In the genomic region with DNA sequence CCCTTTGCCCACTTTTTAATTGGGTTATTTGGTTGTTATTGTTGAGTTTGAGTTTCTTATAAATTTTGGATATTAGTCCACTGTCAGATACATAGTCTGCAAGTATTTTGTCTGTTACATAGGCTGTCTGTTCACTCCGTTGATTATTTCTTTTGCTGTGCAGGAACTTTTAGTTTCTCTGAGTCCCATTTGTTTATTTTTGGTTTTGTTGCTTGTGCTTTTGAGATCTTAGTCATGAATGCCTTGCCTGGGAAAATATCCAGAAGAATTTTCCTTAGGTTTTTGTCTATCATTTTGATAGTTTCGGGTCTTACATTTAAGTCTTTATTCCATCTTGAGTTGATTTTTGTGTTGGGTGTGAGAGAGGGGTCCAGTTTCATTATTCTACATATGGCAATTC, we compare ENCODE assay signal across 25 cellular contexts.
"Had no signal": no experiment of that assay in that cellular context is flagged by ENCODE, and none has a peak within 500 bp of the region (broad histone marks: within the 10 kb centered on the region; RNA-seq: fewer than 3 reads in every experiment).

No MANE protein-coding gene starts in this region.

- H3K27me3 Mint-ChIP-seq: memory B cell; natural killer cell treated with Interleukin-12 subunit alpha and Interleukin-12 subunit beta and Interleukin-15 and Interleukin-18, amount 100 ng/mL, for 72 hours had no signal

- H3K4me2 ChIP-seq: neural progenitor cell had no signal

- H3K4me1 ChIP-seq: foreskin keratinocyte, left ventricle myocardium inferior, lower lobe of right lung, neural progenitor cell, right atrium auricular region, upper lobe of left lung, uterus had no signal

- DNase-seq: dermis blood vessel endothelial cell; endodermal cell; erythroblast; foreskin keratinocyte; kidney; left cardiac atrium; left ventricle myocardium inferior; lower lobe of right lung; midbrain; nucleus accumbens; ovary; small intestine; stimulated activated CD4-positive, alpha-beta T cell treated with anti-CD3 and anti-CD28 coated beads, Interleukin-4, amount 100 ng/mL, for 1 hour; stimulated activated CD8-positive, alpha-beta memory T cell treated with anti-CD3 and anti-CD28 coated beads, Interleukin-4, amount 100 ng/mL, for 48 hours; stimulated activated naive CD8-positive, alpha-beta T cell treated with anti-CD3 and anti-CD28 coated beads, Interleukin-15, Interleukin-2, amounts not matched to agents 100 U/mL and 50 U/mL, for 24 hours; tibial artery; upper lobe of left lung; uterus had no signal

- H2AFZ ChIP-seq: neural progenitor cell had no signal

- H3K4me3 Mint-ChIP-seq: endodermal cell; memory B cell; natural killer cell treated with Interleukin-12 subunit alpha and Interleukin-12 subunit beta and Interleukin-15 and Interleukin-18, amount 100 ng/mL, for 72 hours; neural progenitor cell; stimulated activated effector memory CD8-positive, alpha-beta T cell treated with anti-CD3 and anti-CD28 coated beads, Interleukin-12 subunit alpha, Interleukin-12 subunit beta, amount 100 ng/mL, for 72 hours had no signal

- H3K27ac ChIP-seq: foreskin keratinocyte, left ventricle myocardium inferior, lower lobe of right lung, neural progenitor cell, ovary, right atrium auricular region, tibial artery, upper lobe of left lung, uterus had no signal

- H3K4me3 ChIP-seq: left ventricle myocardium inferior, lower lobe of right lung, neural progenitor cell, ovary, right atrium auricular region, tibial artery, upper lobe of left lung, uterus had no signal

- H3K36me3 Mint-ChIP-seq: memory B cell; neural progenitor cell; stimulated activated effector memory CD8-positive, alpha-beta T cell treated with anti-CD3 and anti-CD28 coated beads, Interleukin-12 subunit alpha, Interleukin-12 subunit beta, amount 100 ng/mL, for 72 hours had no signal

- H3K9ac ChIP-seq: neural progenitor cell had no signal

- H3K27ac Mint-ChIP-seq: endodermal cell; memory B cell; natural killer cell treated with Interleukin-12 subunit alpha and Interleukin-12 subunit beta and Interleukin-15 and Interleukin-18, amount 100 ng/mL, for 72 hours; neural progenitor cell; stimulated activated effector memory CD8-positive, alpha-beta T cell treated with anti-CD3 and anti-CD28 coated beads, Interleukin-12 subunit alpha, Interleukin-12 subunit beta, amount 100 ng/mL, for 72 hours had no signal

- H3K4me1 Mint-ChIP-seq: memory B cell; neural progenitor cell; stimulated activated effector memory CD8-positive, alpha-beta T cell treated with anti-CD3 and anti-CD28 coated beads, Interleukin-12 subunit alpha, Interleukin-12 subunit beta, amount 100 ng/mL, for 72 hours had no signal

- H3K9me3 ChIP-seq: left ventricle myocardium inferior, lower lobe of right lung, ovary, right atrium auricular region, tibial artery, upper lobe of left lung, uterus had no signal

- H3K9me3 Mint-ChIP-seq: endodermal cell, neural progenitor cell had no signal

- FAIRE-seq: colon, endothelial cell of umbilical vein, kidney, small intestine had no signal

- H3K27me3 ChIP-seq: foreskin keratinocyte, neural progenitor cell, ovary, right atrium auricular region, tibial artery, upper lobe of left lung, uterus had no signal

- H3K36me3 ChIP-seq: left ventricle myocardium inferior, lower lobe of right lung, neural progenitor cell, ovary, right atrium auricular region, tibial artery, upper lobe of left lung, uterus had no signal

- ATAC-seq: foreskin keratinocyte; left cardiac atrium; lower lobe of right lung; natural killer cell treated with Interleukin-12 subunit alpha and Interleukin-12 subunit beta and Interleukin-15 and Interleukin-18, amount 100 ng/mL, for 72 hours; stimulated activated effector memory CD8-positive, alpha-beta T cell treated with anti-CD3 and anti-CD28 coated beads, Interleukin-12 subunit alpha, Interleukin-12 subunit beta, amount 100 ng/mL, for 72 hours; stimulated activated naive CD8-positive, alpha-beta T cell treated with anti-CD3 and anti-CD28 coated beads, Interleukin-15, Interleukin-2, amounts not matched to agents 100 U/mL and 50 U/mL, for 24 hours had no signal
